ENCODE assay signal across 20 cellular contexts in the genomic region with DNA sequence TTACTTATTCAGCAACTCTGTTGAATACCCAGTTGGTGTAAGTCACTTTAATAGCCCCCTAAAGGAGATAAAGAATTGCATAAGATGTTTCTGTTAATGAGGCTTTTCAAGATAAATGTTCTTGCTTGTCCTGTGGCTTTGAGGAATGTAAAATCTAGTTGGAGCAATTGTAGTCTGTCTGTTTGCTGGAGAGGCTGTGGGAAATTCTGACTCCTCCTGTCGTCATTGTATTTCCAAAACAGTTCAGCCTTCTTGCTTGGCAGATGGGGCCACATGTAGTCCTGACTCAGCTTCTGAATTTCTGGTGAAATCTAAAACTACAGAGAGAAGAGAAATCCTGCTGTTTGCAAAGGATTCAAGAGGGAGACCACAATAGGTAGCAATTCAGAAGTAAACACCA.
DNase-seq lines count a peak whose midpoint lies in the region; ATAC-seq, FAIRE-seq and TF ChIP-seq lines count a peak whose summit lies in the region.
"Had no signal": no experiment of that assay in that cellular context is flagged by ENCODE, and none has a peak within 500 bp of the region (broad histone marks: within the 10 kb centered on the region; RNA-seq: fewer than 3 reads in every experiment).

No MANE protein-coding gene starts in this region.

- ATAC-seq in left cardiac atrium = peak; percentile 84
- ATAC-seq in aorta (ENCODE audit: low FRiP score) = peak; percentile 88
- ATAC-seq: pancreas had no signal

- H3K4me1 ChIP-seq in left ventricle myocardium inferior (no peaks in the 10 kb centered on the region), keratinocyte (ENCODE audit: control insufficient read depth, extremely low read depth, insufficient read depth, low read length) (peaks cover 12% of the 10 kb centered on the region), aorta (ENCODE audit: control insufficient read depth in 1 of 2, insufficient read depth in 2 of 2, low read length in 2 of 2) (no peaks in the 10 kb centered on the region)
- H3K4me1 ChIP-seq: pancreas had no signal

- DNase-seq in left cardiac atrium (peak; percentile 32), left ventricle myocardium inferior (no peak), bronchial epithelial cell (ENCODE audit: low read depth) (peak; percentile 99), keratinocyte (ENCODE audit: low read depth, low spot score) (peak; percentile 72), aorta (peak in 1 of 2 donors; percentile 52), Calu3 (no peak), urothelium cell line (ENCODE audit: low spot score) (no peak), GM10266 (ENCODE audit: extremely low spot score) (no peak)
- DNase-seq: ACHN; activated naive CD4-positive, alpha-beta T cell treated with anti-CD3 and anti-CD28 coated beads, Interleukin-2, amount 10 ng/mL, durations not matched to agents 7 days and 5 days; effector memory CD4-positive, alpha-beta T cell; GDM1; NCI-H146; pancreas; SIG-M5; spleen; stimulated activated naive CD4-positive, alpha-beta T cell treated with Interleukin-2 at 50 U/mL for 16 hours had no signal

- H2AFZ ChIP-seq in keratinocyte (ENCODE audit: control insufficient read depth, low read length) = no peak overlapping the region

- H3K9me3 ChIP-seq in left ventricle myocardium inferior (replicated peaks) = no peaks in the 10 kb centered on the region
- H3K9me3 ChIP-seq in keratinocyte (ENCODE audit: control insufficient read depth, low read depth, low read length) = no peaks in the 10 kb centered on the region
- no peaks in the 10 kb centered on the region for H3K9me3 ChIP-seq in aorta (ENCODE audit: control insufficient read depth, low read length)
- H3K9me3 ChIP-seq: pancreas had no signal

- H3K9me1 ChIP-seq in keratinocyte (ENCODE audit: control insufficient read depth, extremely low read depth, insufficient read depth, low read length) = no peaks in the 10 kb centered on the region

- H3K36me3 Mint-ChIP-seq in Calu3 (ENCODE audit: insufficient read depth, unreplicated experiment) = no peaks in the 10 kb centered on the region
- H3K36me3 Mint-ChIP-seq: activated naive CD4-positive, alpha-beta T cell treated with anti-CD3 and anti-CD28 coated beads, Interleukin-2, amount 10 ng/mL, durations not matched to agents 7 days and 5 days had no signal

- intact Hi-C loops in left cardiac atrium (cut with DNase I) (no loop called here), left ventricle myocardium inferior (cut with micrococcal nuclease) (no loop called here), aorta (cut with DNase I) (no loop called here), Calu3 (cut with micrococcal nuclease; ENCODE audit: unreplicated experiment) (no loop called here)

- CTCF ChIA-PET in Calu3 (lab: Charles Lee) = interaction anchor here (0.7 kb wide), 1 partner anchor 10 kb away, joined by 5 read pairs; no protein-coding TSS in a partner anchor

- dilution Hi-C loops in keratinocyte (cut with MboI; ENCODE audit: extremely low pct_ligation_motif_present, low sequenced_read_pairs) = no loop called here

- H3K27ac ChIP-seq in left ventricle myocardium inferior (replicated peaks) = no peak overlapping the region
- H3K27ac ChIP-seq in keratinocyte (ENCODE audit: control insufficient read depth, insufficient read depth, low read length) = peak overlapping the region; percentile 21
- no peak overlapping the region for H3K27ac ChIP-seq in aorta (ENCODE audit: low read depth in 1 of 2, low read length in 2 of 2)
- H3K27ac ChIP-seq: HL-60, KMS-11, pancreas, spleen had no signal

- no peaks in the 10 kb centered on the region for H3K4me1 Mint-ChIP-seq in Calu3 (ENCODE audit: low read depth, unreplicated experiment)
- H3K4me1 Mint-ChIP-seq: activated naive CD4-positive, alpha-beta T cell treated with anti-CD3 and anti-CD28 coated beads, Interleukin-2, amount 10 ng/mL, durations not matched to agents 7 days and 5 days had no signal

- 11 to 23% methylated on average over 1 of the region's 1 CpG for WGBS in aorta, 2 donors

- no peak overlapping the region for H3K4me3 Mint-ChIP-seq in Calu3 (ENCODE audit: low read depth, unreplicated experiment)
- H3K4me3 Mint-ChIP-seq: activated naive CD4-positive, alpha-beta T cell treated with anti-CD3 and anti-CD28 coated beads, Interleukin-2, amount 10 ng/mL, durations not matched to agents 7 days and 5 days had no signal

- peaks cover 16% of the 10 kb centered on the region for H3K27me3 Mint-ChIP-seq in Calu3 (ENCODE audit: unreplicated experiment)
- H3K27me3 Mint-ChIP-seq: activated naive CD4-positive, alpha-beta T cell treated with anti-CD3 and anti-CD28 coated beads, Interleukin-2, amount 10 ng/mL, durations not matched to agents 7 days and 5 days had no signal

- TF ChIP-seq CTCF in left ventricle myocardium inferior (IDR thresholded peaks at IDR 0.05; ENCODE audit: borderline replicate concordance) (no peak), bronchial epithelial cell (IDR thresholded peaks at IDR 0.05; ENCODE audit: insufficient read depth, low read length, severe bottlenecking) (no peak), keratinocyte (optimal IDR thresholded peaks at IDR 0.05 in 1 of 3, IDR thresholded peaks at IDR 0.05 in 1 of 3, conservative IDR thresholded peaks at IDR 0.05 in 1 of 3; ENCODE audit: extremely low read depth in 1 of 3, insufficient read depth in 2 of 3, low read length in 3 of 3) (no peak), Calu3 (IDR thresholded peaks at IDR 0.05; ENCODE audit: unreplicated experiment) (no peak), GM10266 (IDR thresholded peaks at IDR 0.05; ENCODE audit: control insufficient read depth, insufficient read depth, low read depth, missing control alignments) (no peak)

- H3K9me3 Mint-ChIP-seq in Calu3 (ENCODE audit: low read depth, unreplicated experiment) = no peaks in the 10 kb centered on the region
- H3K9me3 Mint-ChIP-seq: activated naive CD4-positive, alpha-beta T cell treated with anti-CD3 and anti-CD28 coated beads, Interleukin-2, amount 10 ng/mL, durations not matched to agents 7 days and 5 days had no signal

- H3K4me3 ChIP-seq in left ventricle myocardium inferior (no peak overlapping the region), bronchial epithelial cell (ENCODE audit: low read depth, low read length) (no peak overlapping the region), keratinocyte (ENCODE audit: control insufficient read depth in 2 of 3, extremely low read depth in 1 of 3, insufficient read depth in 2 of 3, low read depth in 1 of 3, low read length in 3 of 3) (no peak overlapping the region), aorta (ENCODE audit: low read length in 2 of 2) (no peak overlapping the region)
- H3K4me3 ChIP-seq: pancreas, spleen had no signal

- peak overlapping the region; percentile 45 for H3K4me2 ChIP-seq in keratinocyte (ENCODE audit: control insufficient read depth, extremely low read depth, insufficient read depth, low read depth, low read length)
- H3K4me2 ChIP-seq: KMS-11 had no signal

- H3K27ac Mint-ChIP-seq in Calu3 (ENCODE audit: unreplicated experiment) = no peak overlapping the region
- H3K27ac Mint-ChIP-seq: activated naive CD4-positive, alpha-beta T cell treated with anti-CD3 and anti-CD28 coated beads, Interleukin-2, amount 10 ng/mL, durations not matched to agents 7 days and 5 days had no signal

- H3K36me3 ChIP-seq in left ventricle myocardium inferior (no peaks in the 10 kb centered on the region), bronchial epithelial cell (ENCODE audit: control insufficient read depth, insufficient read depth, low read length) (no peaks in the 10 kb centered on the region), keratinocyte (ENCODE audit: control insufficient read depth in 2 of 2, extremely low read depth in 1 of 2, insufficient read depth in 2 of 2, low read length in 2 of 2) (no peaks in the 10 kb centered on the region), aorta (ENCODE audit: control insufficient read depth in 1 of 2, insufficient read depth in 2 of 2, low read length in 1 of 2) (no peaks in the 10 kb centered on the region)
- H3K36me3 ChIP-seq: pancreas, spleen had no signal

- H3K9ac ChIP-seq in keratinocyte (ENCODE audit: control insufficient read depth, extremely low read depth, insufficient read depth, low read length) = no peak overlapping the region
- H3K9ac ChIP-seq: KMS-11 had no signal

- no peaks in the 10 kb centered on the region for H4K20me1 ChIP-seq in keratinocyte (ENCODE audit: control insufficient read depth, extremely low read depth, insufficient read depth, low read length)

- FAIRE-seq in bronchial epithelial cell (lab: Jason Lieb, UNC) = peak; percentile 85
- FAIRE-seq in keratinocyte (lab: Jason Lieb, UNC) = peak; percentile 91
- no peak for FAIRE-seq in urothelium cell line (lab: Jason Lieb, UNC)
- FAIRE-seq: islet of Langerhans, pancreas had no signal

- H3K79me2 ChIP-seq in keratinocyte (ENCODE audit: control insufficient read depth, insufficient read depth, low read length) = no peaks in the 10 kb centered on the region

- no TSS peak for BruUV-seq in Calu3 (replicated peaks; lab: Mats Ljungman, UMichigan)

- H3K27me3 ChIP-seq in left ventricle myocardium inferior (ENCODE audit: low read depth) (peaks cover 4% of the 10 kb centered on the region), bronchial epithelial cell (ENCODE audit: control insufficient read depth, insufficient read depth, low read length) (no peaks in the 10 kb centered on the region), keratinocyte (ENCODE audit: control insufficient read depth, extremely low read depth, insufficient read depth, low read length) (no peaks in the 10 kb centered on the region), aorta (ENCODE audit: control insufficient read depth in 1 of 2, insufficient read depth in 2 of 2, low read length in 1 of 2) (no peaks in the 10 kb centered on the region)
- H3K27me3 ChIP-seq: pancreas had no signal

Comparison
In these comparisons a context has a peak if more than half of its experiments do, and no peak if none do; other contexts are left out.
1. DNase-seq: peak in left cardiac atrium (single experiment), bronchial epithelial cell (single experiment) and keratinocyte (single experiment); none in left ventricle myocardium inferior (single experiment), Calu3 (single experiment), urothelium cell line (single experiment) and GM10266 (single experiment).